Comparison of ENCODE assay signal across 8 cellular contexts in genomic region chrX:71623105-71623450, GRCh38. TPM values are rescaled to one million over a fixed set of nuclear protein-coding genes. Genes with fewer than 3 reads are reported as not detected.
DNase-seq lines count a peak whose midpoint lies in the region; ATAC-seq, FAIRE-seq and TF ChIP-seq lines count a peak whose summit lies in the region.

No MANE protein-coding gene starts in this region.

- no peaks in the 10 kb centered on the region for H3K27me3 Mint-ChIP-seq in CD4-positive, alpha-beta T cell

- no peak overlapping the region for H3K23ac ChIP-seq in H1 (ENCODE audit: insufficient read length)

- no peaks in the 10 kb centered on the region for H3K9me3 Mint-ChIP-seq in CD4-positive, alpha-beta T cell

- H3K36me3 Mint-ChIP-seq in CD4-positive, alpha-beta T cell (ENCODE audit: low read depth), result peaks cover 11% of the 10 kb centered on the region

- no peak overlapping the region for H2BK12ac ChIP-seq in H1 (ENCODE audit: low read depth, low read length)

- no peak for TF ChIP-seq EP300 in H1 (IDR thresholded peaks at IDR 0.05; ENCODE audit: borderline replicate concordance in 1 of 2, low read depth in 2 of 2, low read length in 2 of 2)
- TF ChIP-seq EP300 in ovary (IDR thresholded peaks at IDR 0.05), result no peak

- peak overlapping the region; percentile 54 for H3K27ac ChIP-seq in CD4-positive, alpha-beta T cell (ENCODE audit: low read depth, low read length)
- H3K27ac ChIP-seq in OCI-LY3 (ENCODE audit: low read length) (peak overlapping the region; percentile 74), H1 (ENCODE audit: low read depth, low read length) (no peak overlapping the region), ovary (peak overlapping the region; percentile 51 to 73)

- H3K23me2 ChIP-seq in H1 (ENCODE audit: low read depth, low read length), result no peaks in the 10 kb centered on the region

- intact Hi-C loops in CD4-positive, alpha-beta T cell (cut with DNase I, micrococcal nuclease), result no loop called here
- intact Hi-C loops in ovary (cut with DNase I), result no loop called here

- TF ChIP-seq POLR2A in H1 (IDR thresholded peaks at IDR 0.05; ENCODE audit: control extremely low read depth in 1 of 2, low read depth in 2 of 2, low read length in 2 of 2) (no peak), ovary (IDR thresholded peaks at IDR 0.05) (no peak)

- no peak overlapping the region for H2BK120ac ChIP-seq in H1 (replicated peaks; ENCODE audit: low read depth, low read length)

- H3K79me2 ChIP-seq in OCI-LY3 (ENCODE audit: low read length), result no peaks in the 10 kb centered on the region
- no peaks in the 10 kb centered on the region for H3K79me2 ChIP-seq in H1 (ENCODE audit: control insufficient read depth in 1 of 2, insufficient read depth in 2 of 2, low read length in 2 of 2)

- H3K4ac ChIP-seq in H1 (replicated peaks; ENCODE audit: insufficient read length, low read depth, low read length), result no peak overlapping the region

- H3K4me2 ChIP-seq in OCI-LY3 (ENCODE audit: low read length), result peak overlapping the region; percentile 57
- H3K4me2 ChIP-seq in H1 (ENCODE audit: insufficient read depth in 1 of 2, low read depth in 2 of 2, low read length in 2 of 2), result no peak overlapping the region

- no peak for TF ChIP-seq CTCF in CD4-positive, alpha-beta T cell (IDR thresholded peaks at IDR 0.05)
- TF ChIP-seq CTCF in OCI-LY3 (IDR thresholded peaks at IDR 0.05; ENCODE audit: low read depth, low read length) (no peak), H1 (IDR thresholded peaks at IDR 0.05; ENCODE audit: control extremely low read depth in 1 of 3, insufficient read depth in 1 of 3, low read depth in 1 of 3, low read length in 3 of 3) (no peak), ovary (IDR thresholded peaks at IDR 0.05) (no peak), D721Med (IDR thresholded peaks at IDR 0.05; ENCODE audit: insufficient read depth, missing control alignments) (no peak)

- H4K20me1 ChIP-seq in OCI-LY3 (ENCODE audit: insufficient read depth, low read length) (no peaks in the 10 kb centered on the region), H1 (replicated peaks in 1 of 2; ENCODE audit: control insufficient read depth in 1 of 2, insufficient read depth in 2 of 2, low read length in 2 of 2) (no peaks in the 10 kb centered on the region)

- peak overlapping the region; percentile 59; the same call in 1 of the 2 replicates for H3K9ac ChIP-seq in OCI-LY3 (ENCODE audit: low read length)
- H3K9ac ChIP-seq in H1 (replicated peaks in 1 of 4; ENCODE audit: extremely low read depth in 1 of 4, low read depth in 3 of 4, low read length in 3 of 4), result no peak overlapping the region

- no peak overlapping the region for H2AK5ac ChIP-seq in H1 (ENCODE audit: low read depth, low read length)

- no peak overlapping the region for H3K4me3 Mint-ChIP-seq in CD4-positive, alpha-beta T cell

- H4K5ac ChIP-seq in H1 (ENCODE audit: insufficient read length, low read depth, low read length), result no peak overlapping the region

- no peak overlapping the region for H2BK20ac ChIP-seq in H1 (ENCODE audit: low read length)

- H3K36me3 ChIP-seq in OCI-LY3 (replicated peaks; ENCODE audit: low read depth, low read length) (peaks cover 9% of the 10 kb centered on the region), H1 (ENCODE audit: control insufficient read depth in 2 of 4, insufficient read depth in 4 of 4, low read length in 3 of 4) (no peaks in the 10 kb centered on the region), ovary (no peaks in the 10 kb centered on the region)

- peak overlapping the region; percentile 38 for H4K8ac ChIP-seq in H1 (ENCODE audit: extremely low read depth, insufficient read depth, low read length)

- CTCF ChIA-PET in CD4-positive, alpha-beta T cell (lab: Charles Lee), result interaction anchor here (0.7 to 2.1 kb wide), 6 partner anchors 9 to 654 kb away, joined by 3 to 11 read pairs (median 4); partner anchors contain the start of gene RPS4X
- CTCF ChIA-PET in H1 (lab: Charles Lee; ENCODE audit: partially characterized antibody), result interaction anchor here (0.7 to 2.4 kb wide), 10 partner anchors 10 to 78 kb away, joined by 3 to 17 read pairs (median 5); partner anchors contain the start of gene LOC101059915

- no peaks in the 10 kb centered on the region for H3K9me3 ChIP-seq in CD4-positive, alpha-beta T cell (ENCODE audit: control insufficient read depth, low read length)
- H3K9me3 ChIP-seq in OCI-LY3 (ENCODE audit: insufficient read depth, low read length), result no peaks in the 10 kb centered on the region
- no peaks in the 10 kb centered on the region for H3K9me3 ChIP-seq in H1 (ENCODE audit: insufficient read depth in 2 of 2, low read depth in 1 of 2, low read length in 1 of 2)
- no peaks in the 10 kb centered on the region for H3K9me3 ChIP-seq in ovary

- H3K4me1 Mint-ChIP-seq in CD4-positive, alpha-beta T cell (ENCODE audit: low read depth), result peaks cover 57% of the 10 kb centered on the region

- 100% methylated on average over 1 of the region's 3 CpGs; no CpG with 5 or more reads in 1 of the 2 experiments for whole genome bisulfite sequencing in H1 (ENCODE audit: extremely low coverage in 1 of 2, insufficient coverage in 1 of 2, insufficient read length in 1 of 2, insufficient replicate concordance in 2 of 2, low coverage in 1 of 2, low lambda C conversion rate in 2 of 2, missing lambda C conversion rate in 1 of 2), 2 experiments
- WGBS in ovary, 3 donors, result 30 to 47% (median 40%) methylated on average over 3 of the region's 3 CpGs

- no peak for DNase-seq in CD4-positive, alpha-beta T cell
- DNase-seq in H1 (ENCODE audit: low read depth in 1 of 2, low spot score in 2 of 2) (no peak), ovary (no peak), DMS153 treated with DMSO at 0.1 percent for 48 hours (lab: John Stamatoyannopoulos, UW; ENCODE audit: unreplicated experiment) (no peak), retina (no peak), D721Med (ENCODE audit: insufficient read length, low spot score) (no peak)

- no peak for ATAC-seq in CD4-positive, alpha-beta T cell (ENCODE audit: poor library complexity)
- no peak for ATAC-seq in GM19467 (IDR thresholded peaks at IDR 0.05; ENCODE audit: unreplicated experiment)

- H3K14ac ChIP-seq in H1 (ENCODE audit: insufficient read length), result no peak overlapping the region

- TF ChIP-seq RAD21 in H1 (IDR thresholded peaks at IDR 0.05 in 1 of 2, conservative IDR thresholded peaks at IDR 0.05 in 1 of 2; ENCODE audit: low read depth in 2 of 2, low read length in 2 of 2), result no peak

- no peak overlapping the region for H2BK15ac ChIP-seq in H1 (ENCODE audit: low read length)

- H3K27me3 ChIP-seq in CD4-positive, alpha-beta T cell (ENCODE audit: control insufficient read depth, insufficient read depth, low read length), result no peaks in the 10 kb centered on the region
- H3K27me3 ChIP-seq in OCI-LY3 (ENCODE audit: low read depth, low read length) (no peaks in the 10 kb centered on the region), H1 (replicated peaks in 1 of 4; ENCODE audit: control insufficient read depth in 3 of 4, extremely low read depth in 1 of 4, insufficient read depth in 3 of 4, low read length in 3 of 4) (no peaks in the 10 kb centered on the region), ovary (no peaks in the 10 kb centered on the region)

- no peak overlapping the region for H3K18ac ChIP-seq in H1 (ENCODE audit: extremely low read depth, low read length)

- H2BK5ac ChIP-seq in H1 (ENCODE audit: low read depth, low read length), result no peak overlapping the region

- no peak overlapping the region for H3K56ac ChIP-seq in H1 (replicated peaks; ENCODE audit: insufficient read length, low read depth, low read length)

- no peak overlapping the region for H4K91ac ChIP-seq in H1 (replicated peaks; ENCODE audit: insufficient read length, low read length)

- H3K4me3 ChIP-seq in OCI-LY3 (ENCODE audit: low read length), result no peak overlapping the region
- H3K4me3 ChIP-seq in H1 (ENCODE audit: extremely low read depth in 1 of 4, insufficient read depth in 2 of 4, low read depth in 3 of 4, low read length in 4 of 4), result no peak overlapping the region
- no peak overlapping the region for H3K4me3 ChIP-seq in ovary

- FAIRE-seq in H1 (lab: Jason Lieb, UNC) (no peak), D721Med (lab: Jason Lieb, UNC) (no peak)

- peak overlapping the region; percentile 92 for H3K27ac Mint-ChIP-seq in CD4-positive, alpha-beta T cell

- H2AFZ ChIP-seq in OCI-LY3 (ENCODE audit: low read depth, low read length), result no peak overlapping the region
- no peak overlapping the region for H2AFZ ChIP-seq in H1 (ENCODE audit: low read length)

- H3K4me1 ChIP-seq in OCI-LY3 (ENCODE audit: low read length) (peaks cover 63% of the 10 kb centered on the region), H1 (replicated peaks in 1 of 4; ENCODE audit: control insufficient read depth in 3 of 4, insufficient read depth in 4 of 4, low read length in 3 of 4) (peaks cover 0 to 3% (median 0%) of the 10 kb centered on the region in 4 experiments; a peak in 1 of 7 replicates), ovary (ENCODE audit: insufficient read depth) (no peaks in the 10 kb centered on the region)

- POLR2A ChIA-PET in CD4-positive, alpha-beta T cell (lab: Charles Lee), result interaction anchor here (0.7 to 2.5 kb wide), 6 partner anchors 13 to 924 kb away, joined by 3 to 12 read pairs (median 7); partner anchors contain the start of gene OGT
- POLR2A ChIA-PET in H1 (lab: Charles Lee; ENCODE audit: partially characterized antibody), result no interaction called here

- no peaks in the 10 kb centered on the region for H3K79me1 ChIP-seq in H1 (ENCODE audit: low read depth, low read length)

RNA-seq across cellular contexts. Expression of gene CXCR3, which starts 4.8 kb away (rescaled TPM):
- total RNA-seq in CD4-positive, alpha-beta T cell, result 10 to 100 TPM; 19.5 to 22.0 TPM
- not detected in 2 replicates for total RNA-seq in H1 (2021; fragmentation: NEBNext Ultra II Directional; extraction: Animal tissue kit (Norgen Biotek cat#: 25700))
- polyA plus RNA-seq in H1 (2011; rRNA removed) (not detected in 2 replicates), ovary (under 1 TPM in 1 of 2 donors, not detected in 1; 0.08 TPM)
- not detected for polyA plus RNA-seq in H1 (2011; cell fraction: cytosol; rRNA removed)
- polyA plus RNA-seq in H1 (2011; cell fraction: nucleus; rRNA removed), result not detected
- polyA plus RNA-seq in H1 (2012, experiment 1 of 2), result not detected in 4 replicates
- polyA plus RNA-seq in H1 (2012, experiment 2 of 2), result not detected
- not detected for polyA plus RNA-seq in H1 (2013, experiment 1 of 2)
- polyA plus RNA-seq in H1 (2013, experiment 2 of 2), result not detected
- not detected in 2 replicates for polyA minus RNA-seq in H1 (2011; rRNA and poly(A)+ RNA removed)
- polyA minus RNA-seq in H1 (2011; cell fraction: cytosol; rRNA and poly(A)+ RNA removed), result not detected
- not detected for polyA minus RNA-seq in H1 (2011; cell fraction: nucleus; rRNA and poly(A)+ RNA removed)
- total RNA-seq in ovary, result under 1 TPM in 5 of 7 donors, not detected in 2; 0.12 to 0.34 (median 0.20) TPM

RNA-seq across cellular contexts. Expression of gene GCNA, which starts 44.8 kb away (rescaled TPM):
- total RNA-seq in CD4-positive, alpha-beta T cell, result 1 to 10 TPM; 1.7 to 2.3 TPM
- 0.95 and 0.96 TPM in 2 replicates for total RNA-seq in H1 (2021; fragmentation: NEBNext Ultra II Directional; extraction: Animal tissue kit (Norgen Biotek cat#: 25700))
- polyA plus RNA-seq in H1 (2011; rRNA removed), result 0.41 and 0.52 TPM in 2 replicates
- polyA plus RNA-seq in H1 (2011; cell fraction: cytosol; rRNA removed), result 1.1 TPM
- 1.6 TPM for polyA plus RNA-seq in H1 (2011; cell fraction: nucleus; rRNA removed)
- polyA plus RNA-seq in H1 (2012, experiment 1 of 2), result 0.57 to 1.1 TPM (median 0.69 TPM) in 4 replicates
- 0.07 TPM for polyA plus RNA-seq in H1 (2012, experiment 2 of 2)
- polyA plus RNA-seq in H1 (2013, experiment 1 of 2), result 0.73 TPM
- polyA plus RNA-seq in H1 (2013, experiment 2 of 2), result 0.59 TPM
- 0.98 and 1.1 TPM in 2 replicates for polyA minus RNA-seq in H1 (2011; rRNA and poly(A)+ RNA removed)
- not detected for polyA minus RNA-seq in H1 (2011; cell fraction: cytosol; rRNA and poly(A)+ RNA removed)
- polyA minus RNA-seq in H1 (2011; cell fraction: nucleus; rRNA and poly(A)+ RNA removed), result 0.80 TPM
- 1 to 10 TPM in 3 of 7 donors, under 1 TPM in 4; 0.46 to 2.3 (median 0.92) TPM for total RNA-seq in ovary
- 1 to 10 TPM in 1 of 2 donors, under 1 TPM in 1; 0.98 to 1.4 TPM for polyA plus RNA-seq in ovary

Comparison
In these comparisons a context has a peak if more than half of its experiments do, and no peak if none do; other contexts are left out.
1. RNA of gene CXCR3, which starts 4.8 kb away (total RNA-seq): 19.5 to 22.0 TPM in CD4-positive, alpha-beta T cell; 0.12 to 0.34 TPM in ovary and not detected in H1; every median in the first group is over 10 times any median in the second.